1 cellular context compared by ENCODE assay signal in the genomic region with DNA sequence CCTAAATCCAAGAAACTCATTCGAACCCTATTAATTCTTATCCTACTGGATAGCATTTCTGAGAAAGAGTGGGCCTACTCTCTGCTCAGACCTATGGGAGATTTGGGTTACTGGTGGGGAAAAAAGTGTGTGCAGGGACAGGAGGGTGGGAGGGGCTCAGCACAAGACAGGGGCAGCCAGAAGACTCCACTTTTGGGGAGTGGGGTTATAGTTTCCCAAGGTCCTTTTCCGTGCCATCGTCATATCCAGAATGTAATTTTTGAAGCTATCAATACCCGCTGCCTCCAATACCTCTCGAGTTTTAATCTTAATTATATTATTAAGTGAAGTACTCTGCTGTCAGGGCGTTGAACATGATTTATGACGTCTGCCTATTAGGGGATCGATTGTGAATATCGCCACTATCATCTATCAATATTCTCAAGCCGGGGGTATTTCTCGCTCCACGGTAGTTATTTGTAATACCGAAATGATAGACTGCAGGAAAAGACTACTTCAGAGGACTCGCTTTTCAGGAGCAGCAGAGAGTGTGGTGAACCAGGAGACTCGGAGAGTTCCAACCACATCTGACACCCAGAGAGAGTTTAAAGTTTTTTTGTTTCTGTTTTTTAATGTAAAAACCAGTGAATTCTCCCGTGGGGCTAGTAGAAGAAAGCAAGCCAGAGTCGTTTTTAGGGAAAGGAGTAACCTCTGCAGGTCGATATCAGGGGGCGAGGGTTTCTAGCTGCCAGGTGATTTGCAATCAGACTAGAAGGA.
TF ChIP-seq lines count a peak whose summit lies in the region.

No MANE protein-coding gene starts in this region.

TF ChIP-seq in GM12878, 131 proteins besides CTCF, POLR2A, EP300 and RAD21 (continued from another document):
- 0 out of 2 replicates have a peak, but pooled peaks have one; percentile 41 for TF ChIP-seq CHD1 (IDR thresholded peaks at IDR 0.05; ENCODE audit: low read depth, low read length)
